In the genomic region with DNA sequence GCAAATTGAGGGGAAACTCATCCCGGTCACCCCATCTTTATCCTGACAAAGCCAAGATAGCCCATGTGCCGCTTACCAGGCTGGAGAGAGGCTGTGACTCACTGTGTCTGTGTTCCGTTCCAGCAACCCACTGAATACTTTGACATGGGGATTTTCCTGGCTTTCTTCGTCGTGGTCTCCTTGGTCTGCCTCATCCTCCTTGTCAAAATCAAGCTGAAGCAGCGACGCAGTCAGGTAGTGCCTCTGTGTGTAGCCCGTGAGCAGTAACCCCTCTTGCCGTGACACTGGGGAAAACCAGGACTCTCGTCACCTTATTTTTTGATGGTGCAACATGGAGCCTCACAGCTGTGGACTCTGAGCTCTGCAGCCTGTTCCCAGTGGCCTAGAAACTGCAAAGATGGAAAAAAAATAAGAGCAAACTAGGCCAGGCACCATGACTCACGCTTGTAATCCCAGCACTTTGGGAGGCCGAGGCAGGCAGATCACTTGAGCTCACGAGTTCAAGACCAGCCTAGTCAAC, we compare ENCODE assay signal across 14 cellular contexts. TPM values are rescaled to one million over a fixed set of nuclear protein-coding genes. Genes with fewer than 3 reads are reported as not detected.
DNase-seq lines count a peak whose midpoint lies in the region; ATAC-seq and TF ChIP-seq lines count a peak whose summit lies in the region.
"Had no signal": no experiment of that assay in that cellular context is flagged by ENCODE, and none has a peak within 500 bp of the region (broad histone marks: within the 10 kb centered on the region; RNA-seq: fewer than 3 reads in every experiment).

No MANE protein-coding gene starts in this region.

- peaks cover 27% of the 10 kb centered on the region for H3F3A ChIP-seq in smooth muscle cell (ENCODE audit: low read depth)

- no peak for TF ChIP-seq CTCF in smooth muscle cell (IDR thresholded peaks at IDR 0.05; ENCODE audit: borderline replicate concordance, insufficient read depth, poor library complexity, severe bottlenecking)
- TF ChIP-seq CTCF in GM20000 (IDR thresholded peaks at IDR 0.05; ENCODE audit: extremely low read depth, missing control alignments): no peak

- H2AFZ ChIP-seq in smooth muscle cell (ENCODE audit: low read depth): no peak overlapping the region

- H3K9me3 Mint-ChIP-seq in activated CD4-positive, alpha-beta T cell treated with anti-CD3 and anti-CD28 coated beads for 36 hours (ENCODE audit: low read depth): no peaks in the 10 kb centered on the region
- H3K9me3 Mint-ChIP-seq: central memory CD8-positive, alpha-beta T cell had no signal

- H3K79me2 ChIP-seq in smooth muscle cell (ENCODE audit: low read depth): no peaks in the 10 kb centered on the region

- peak; percentile 85 for DNase-seq in HCEC 1CT
- peak; percentile 87 for DNase-seq in astrocyte of the hippocampus (ENCODE audit: low read depth, low spot score)
- DNase-seq in glomerular visceral epithelial cell (ENCODE audit: extremely low spot score): peak; percentile 81
- peak; percentile 13 for DNase-seq in smooth muscle cell (lab: John Stamatoyannopoulos, UW; ENCODE audit: unreplicated experiment)
- DNase-seq in activated CD4-positive, alpha-beta T cell treated with anti-CD3 and anti-CD28 coated beads for 36 hours: no peak
- no peak for DNase-seq in GM20000 (ENCODE audit: low spot score)
- DNase-seq in NCI-H1694 treated with DMSO at 0.1 percent for 48 hours (lab: John Stamatoyannopoulos, UW): no peak
- DNase-seq: COR-L47; stimulated activated CD8-positive, alpha-beta memory T cell treated with anti-CD3 and anti-CD28 coated beads, Interleukin-4, amount 100 ng/mL, for 48 hours had no signal

- peaks cover 9% of the 10 kb centered on the region for H3K4me1 ChIP-seq in smooth muscle cell (ENCODE audit: low read depth)

- peak overlapping the region; percentile 100 for H3K27ac ChIP-seq in smooth muscle cell (ENCODE audit: low read depth)

- POLR2A ChIA-PET in activated CD4-positive, alpha-beta T cell treated with anti-CD3 and anti-CD28 coated beads for 36 hours (lab: Charles Lee): no interaction called here

- no peak for ATAC-seq in activated CD4-positive, alpha-beta T cell treated with anti-CD3 and anti-CD28 coated beads for 36 hours
- no peak for ATAC-seq in GM19351 (IDR thresholded peaks at IDR 0.05; ENCODE audit: unreplicated experiment)
- ATAC-seq: HCT116 had no signal

- H3K36me3 ChIP-seq in smooth muscle cell (ENCODE audit: low read depth): no peaks in the 10 kb centered on the region

- no peaks in the 10 kb centered on the region for H4K20me1 ChIP-seq in smooth muscle cell (ENCODE audit: low read depth)

- H3K4me2 ChIP-seq in smooth muscle cell: peak overlapping the region; percentile 84

- H3K27me3 ChIP-seq in smooth muscle cell (ENCODE audit: low read depth): no peaks in the 10 kb centered on the region

- H3K9me3 ChIP-seq in smooth muscle cell (replicated peaks; ENCODE audit: low read depth): no peaks in the 10 kb centered on the region

- intact Hi-C loops in activated CD4-positive, alpha-beta T cell treated with anti-CD3 and anti-CD28 coated beads for 36 hours (cut with DNase I, micrococcal nuclease): no loop called here

- H3K9ac ChIP-seq in smooth muscle cell (ENCODE audit: low read depth): peak overlapping the region; percentile 97

- no peak overlapping the region for H3K4me3 Mint-ChIP-seq in activated CD4-positive, alpha-beta T cell treated with anti-CD3 and anti-CD28 coated beads for 36 hours
- H3K4me3 Mint-ChIP-seq: central memory CD8-positive, alpha-beta T cell had no signal

- no peak overlapping the region for H3K4me3 ChIP-seq in smooth muscle cell

- H3K27me3 Mint-ChIP-seq in activated CD4-positive, alpha-beta T cell treated with anti-CD3 and anti-CD28 coated beads for 36 hours: peaks cover 7% of the 10 kb centered on the region
- H3K27me3 Mint-ChIP-seq: progenitor cell of endocrine pancreas had no signal

- CTCF ChIA-PET in activated CD4-positive, alpha-beta T cell treated with anti-CD3 and anti-CD28 coated beads for 36 hours (lab: Charles Lee): interaction anchor here (2.3 kb wide), 1 partner anchor 444 kb away, joined by 9 read pairs; no protein-coding TSS in a partner anchor

- H3K27ac Mint-ChIP-seq in activated CD4-positive, alpha-beta T cell treated with anti-CD3 and anti-CD28 coated beads for 36 hours: no peak overlapping the region
- H3K27ac Mint-ChIP-seq: progenitor cell of endocrine pancreas had no signal

- H3K36me3 Mint-ChIP-seq in activated CD4-positive, alpha-beta T cell treated with anti-CD3 and anti-CD28 coated beads for 36 hours (ENCODE audit: low read depth): peaks cover 6% of the 10 kb centered on the region

- no peaks in the 10 kb centered on the region for H3K4me1 Mint-ChIP-seq in activated CD4-positive, alpha-beta T cell treated with anti-CD3 and anti-CD28 coated beads for 36 hours
- H3K4me1 Mint-ChIP-seq: central memory CD8-positive, alpha-beta T cell had no signal

- WGBS in smooth muscle cell (ENCODE audit: low lambda C conversion rate): 13% methylated on average over 13 of the region's 13 CpGs

RNA-seq across cellular contexts. Expression of a gene that starts 16.9 kb away (rescaled TPM):
- not detected in 2 replicates for total RNA-seq in smooth muscle cell
- polyA plus RNA-seq in smooth muscle cell: not detected in 2 replicates
- total RNA-seq in activated CD4-positive, alpha-beta T cell treated with anti-CD3 and anti-CD28 coated beads for 36 hours: not detected
- total RNA-seq: progenitor cell of endocrine pancreas, SK-MEL-5 had no signal

RNA-seq across cellular contexts. Expression of a gene that starts 28.1 kb away (rescaled TPM):
- 6.8 and 7.8 TPM in 2 replicates for total RNA-seq in smooth muscle cell
- 6.0 and 9.9 TPM in 2 replicates for polyA plus RNA-seq in smooth muscle cell
- under 1 TPM; 0.11 to 0.30 TPM for total RNA-seq in activated CD4-positive, alpha-beta T cell treated with anti-CD3 and anti-CD28 coated beads for 36 hours

Comparison
In these comparisons a context has a peak if more than half of its experiments do, and no peak if none do; other contexts are left out.
1. DNase-seq: peak in HCEC 1CT (single experiment), astrocyte of the hippocampus (single experiment), glomerular visceral epithelial cell (single experiment) and smooth muscle cell (single experiment); none in activated CD4-positive, alpha-beta T cell treated with anti-CD3 and anti-CD28 coated beads for 36 hours (single experiment), GM20000 (single experiment) and NCI-H1694 treated with DMSO at 0.1 percent for 48 hours (single experiment).